Comparison of ENCODE assay signal across 14 cellular contexts in the genomic region with DNA sequence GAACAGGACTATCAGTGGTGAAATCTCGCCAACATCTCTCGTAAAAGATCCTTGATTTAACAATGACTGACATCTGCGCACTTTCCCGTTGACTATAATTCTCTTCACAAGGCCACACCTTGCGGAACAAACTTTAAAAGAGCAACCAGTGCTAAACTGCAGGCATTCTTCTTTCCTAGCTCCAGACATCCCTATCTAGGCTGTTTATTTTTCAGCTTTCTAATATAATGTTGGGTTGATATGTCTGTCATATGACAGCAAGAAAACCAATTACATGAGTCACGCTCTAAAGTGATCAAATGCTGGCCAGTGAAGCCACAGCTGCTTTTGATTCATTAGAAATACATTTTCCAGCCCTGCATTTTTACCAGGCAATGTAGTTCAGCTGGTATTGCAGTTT.
"Had no signal": no experiment of that assay in that cellular context is flagged by ENCODE, and none has a peak within 500 bp of the region (broad histone marks: within the 10 kb centered on the region; RNA-seq: fewer than 3 reads in every experiment).

No MANE protein-coding gene starts in this region.

- H3K36me3 ChIP-seq: lower lobe of right lung, spleen, suprapubic skin, upper lobe of right lung had no signal

- DNase-seq: activated CD4-positive, alpha-beta T cell treated with anti-CD3 and anti-CD28 coated beads for 1 hour; activated CD4-positive, alpha-beta T cell treated with anti-CD3 and anti-CD28 coated beads, Interleukin-2, amount 50 U/mL, for 48 hours; activated gamma-delta T cell treated with Interleukin-2 at 50 U/mL for 16 hours; activated naive CD8-positive, alpha-beta T cell treated with anti-CD3 and anti-CD28 coated beads, Interleukin-2, amount 10 ng/mL, durations not matched to agents 7 days and 5 days; activated T-cell treated with anti-CD3 and anti-CD28 coated beads, Interleukin-2, amount 50 U/mL, for 48 hours; effector CD8-positive, alpha-beta T cell; hypothalamus; lower lobe of right lung; natural killer cell; right cardiac atrium; spleen; stimulated activated naive CD4-positive, alpha-beta T cell treated with Interleukin-2 at 50 U/mL for 16 hours; upper lobe of right lung had no signal

- H3K27ac ChIP-seq: lower lobe of right lung, spleen, suprapubic skin, upper lobe of right lung had no signal

- H3K9me3 ChIP-seq: lower lobe of right lung, spleen, suprapubic skin, upper lobe of right lung had no signal

- H3K27me3 ChIP-seq: spleen, suprapubic skin, upper lobe of right lung had no signal

- H3K4me1 ChIP-seq: lower lobe of right lung, spleen, upper lobe of right lung had no signal

- H3K4me3 ChIP-seq: lower lobe of right lung, spleen, suprapubic skin, upper lobe of right lung had no signal
